Comparison of ENCODE assay signal across 10 cellular contexts in genomic region chr14:39168591-39168990, GRCh38. TPM values are rescaled to one million over a fixed set of nuclear protein-coding genes. Genes with fewer than 3 reads are reported as not detected.
DNase-seq lines count a peak whose midpoint lies in the region; ATAC-seq and TF ChIP-seq lines count a peak whose summit lies in the region.
"Had no signal": no experiment of that assay in that cellular context is flagged by ENCODE, and none has a peak within 500 bp of the region (broad histone marks: within the 10 kb centered on the region; RNA-seq: fewer than 3 reads in every experiment).

No MANE protein-coding gene starts in this region.

- H3K56ac ChIP-seq in H9 (ENCODE audit: insufficient read length, low read depth, low read length): no peak overlapping the region
- H3K56ac ChIP-seq in mesendoderm (ENCODE audit: low read length): no peak overlapping the region

- H2BK120ac ChIP-seq in H9 (ENCODE audit: low read depth, low read length, poor library complexity, severe bottlenecking) (no peak overlapping the region), mesendoderm (ENCODE audit: low read depth, low read length) (no peak overlapping the region)

- H4K8ac ChIP-seq in H9 (replicated peaks; ENCODE audit: insufficient read length, low read depth, low read length): no peak overlapping the region
- no peak overlapping the region for H4K8ac ChIP-seq in mesendoderm (ENCODE audit: low read depth, low read length)

- H2BK15ac ChIP-seq in H9 (ENCODE audit: low read depth, low read length) (no peak overlapping the region), mesendoderm (replicated peaks; ENCODE audit: low read depth) (no peak overlapping the region)

- H3K79me1 ChIP-seq in H9 (ENCODE audit: insufficient read depth, low read depth, low read length, poor library complexity, severe bottlenecking) (no peaks in the 10 kb centered on the region), mesendoderm (ENCODE audit: low read length) (peaks cover 2% of the 10 kb centered on the region)

- H3K79me2 ChIP-seq in H9 (ENCODE audit: insufficient read depth, low read length) (no peaks in the 10 kb centered on the region), mesendoderm (ENCODE audit: control insufficient read depth, insufficient read depth, low read length) (peaks cover 12% of the 10 kb centered on the region)

- H4K20me1 ChIP-seq in H9 (ENCODE audit: control insufficient read depth, insufficient read depth, insufficient read length): no peaks in the 10 kb centered on the region

- in situ Hi-C loops in gastrocnemius medialis (cut with MboI; ENCODE audit: low sequenced_read_pairs in 4 of 4): no loop called here

- H3K4me2 ChIP-seq in H9 (ENCODE audit: insufficient read depth, insufficient read length, low read length) (peak overlapping the region; percentile 37), mesendoderm (ENCODE audit: low read length) (no peak overlapping the region)

- H3K27ac Mint-ChIP-seq in H9: no peak overlapping the region; a peak in 2 of 7 replicates

- H3K27me3 ChIP-seq in H9 (ENCODE audit: insufficient read depth, low read length): no peaks in the 10 kb centered on the region
- H3K27me3 ChIP-seq in gastrocnemius medialis: no peaks in the 10 kb centered on the region
- H3K27me3 ChIP-seq in mesendoderm (ENCODE audit: insufficient read depth, low read length, poor library complexity): no peaks in the 10 kb centered on the region

- no peak overlapping the region for H3K23ac ChIP-seq in H9 (ENCODE audit: insufficient read length, low read depth, low read length)
- no peak overlapping the region for H3K23ac ChIP-seq in mesendoderm (ENCODE audit: low read length)

- no peak overlapping the region for H3K14ac ChIP-seq in H9 (ENCODE audit: insufficient read depth, low read length)

- no peak overlapping the region for H2BK20ac ChIP-seq in H9 (ENCODE audit: low read depth, low read length, poor library complexity, severe bottlenecking)

- H3K18ac ChIP-seq in H9 (ENCODE audit: insufficient read length, low read depth, low read length): no peak overlapping the region
- H3K18ac ChIP-seq in mesendoderm (ENCODE audit: low read length): no peak overlapping the region

- no peak for TF ChIP-seq POLR2A in gastrocnemius medialis (IDR thresholded peaks at IDR 0.05)

- DNase-seq in H9 (no peak), fibroblast of the aortic adventitia (ENCODE audit: low read depth) (no peak), gastrocnemius medialis (no peak), NCI-H2107 treated with DMSO at 0.1 percent for 48 hours (lab: John Stamatoyannopoulos, UW; ENCODE audit: unreplicated experiment) (no peak), NCI-H446 (lab: John Stamatoyannopoulos, UW) (no peak), mesendoderm (no peak)
- DNase-seq: left colon, NCI-H526 treated with DMSO at 0.1 percent for 48 hours had no signal

- no peak overlapping the region for H4K91ac ChIP-seq in H9 (ENCODE audit: insufficient read length, low read depth, low read length)

- H3K4me1 ChIP-seq in H9 (ENCODE audit: insufficient read depth, low read length): no peaks in the 10 kb centered on the region
- H3K4me1 ChIP-seq in gastrocnemius medialis: peaks cover 20 to 23% of the 10 kb centered on the region in 2 donors
- peaks cover 3% of the 10 kb centered on the region for H3K4me1 ChIP-seq in mesendoderm (ENCODE audit: control insufficient read depth, low read depth, low read length)

- 100% methylated on average over 2 of the region's 4 CpGs for WGBS in H9 (ENCODE audit: extremely low coverage, insufficient read length, low lambda C conversion rate)
- WGBS in mesendoderm (ENCODE audit: extremely low coverage, insufficient coverage, low lambda C conversion rate): 100% methylated on average over 2 of the region's 4 CpGs

- no peak overlapping the region for H3T11ph ChIP-seq in H9 (ENCODE audit: low read length)

- intact Hi-C loops in gastrocnemius medialis (cut with DNase I; ENCODE audit: low total_unique reads): no loop called here

- no peak overlapping the region for H2BK12ac ChIP-seq in H9 (ENCODE audit: insufficient read length, low read depth, low read length)

- peaks cover 0 to 10% (median 3%) of the 10 kb centered on the region in 3 experiments; a peak in 4 of 7 replicates for H3K36me3 Mint-ChIP-seq in H9 (ENCODE audit: insufficient read depth in 1 of 3, low read depth in 3 of 3)

- no peak for TF ChIP-seq CTCF in H9 (conservative IDR thresholded peaks at IDR 0.05)
- TF ChIP-seq CTCF in VCaP (conservative IDR thresholded peaks at IDR 0.05): no peak
- no peak for TF ChIP-seq CTCF in fibroblast of the aortic adventitia (IDR thresholded peaks at IDR 0.05; ENCODE audit: insufficient read depth, low read length)
- TF ChIP-seq CTCF in gastrocnemius medialis (IDR thresholded peaks at IDR 0.05 in 4 of 5, conservative IDR thresholded peaks at IDR 0.05 in 1 of 5): no peak

- H3K4me3 Mint-ChIP-seq in H9: peak overlapping the region; percentile 84 to 89

- no peak for ATAC-seq in gastrocnemius medialis
- ATAC-seq in GM19455 (IDR thresholded peaks at IDR 0.05; ENCODE audit: unreplicated experiment): no peak
- ATAC-seq: left colon had no signal

- H3K4ac ChIP-seq in H9 (ENCODE audit: low read depth, low read length) (no peak overlapping the region), mesendoderm (ENCODE audit: low read depth, low read length) (no peak overlapping the region)

- H2AK5ac ChIP-seq in H9 (ENCODE audit: insufficient read length, low read length) (no peak overlapping the region), mesendoderm (ENCODE audit: low read length) (no peak overlapping the region)

- H3K27ac ChIP-seq in H9 (ENCODE audit: insufficient read length, low read depth, low read length) (no peak overlapping the region), VCaP (peak overlapping the region; percentile 93), gastrocnemius medialis (peak overlapping the region; percentile 97 to 99 (median 98)), mesendoderm (ENCODE audit: low read depth, low read length) (no peak overlapping the region)

- H4K5ac ChIP-seq in H9 (ENCODE audit: insufficient read length, low read depth, low read length): no peak overlapping the region
- no peak overlapping the region for H4K5ac ChIP-seq in mesendoderm (ENCODE audit: low read length)

- no peaks in the 10 kb centered on the region for H3K9me3 Mint-ChIP-seq in H9

- H3K36me3 ChIP-seq in gastrocnemius medialis (no peaks in the 10 kb centered on the region), mesendoderm (ENCODE audit: control insufficient read depth, insufficient read depth, low read length) (no peaks in the 10 kb centered on the region)

- H3K4me1 Mint-ChIP-seq in H9: peaks cover 16 to 17% of the 10 kb centered on the region in 2 experiments

- no peak overlapping the region for H2BK5ac ChIP-seq in H9 (ENCODE audit: insufficient read length, low read length)
- no peak overlapping the region for H2BK5ac ChIP-seq in mesendoderm (ENCODE audit: low read length)

- H3K4me3 ChIP-seq in fibroblast of the aortic adventitia (ENCODE audit: low read depth, low read length): peak overlapping the region; percentile 82
- H3K4me3 ChIP-seq in gastrocnemius medialis: peak overlapping the region in 3 of 4 donors; percentile 85 to 98 (median 92)
- H3K4me3 ChIP-seq in mesendoderm (ENCODE audit: low read length): no peak overlapping the region

- no peaks in the 10 kb centered on the region; the same call in 1 of the 2 replicates for H3K27me3 Mint-ChIP-seq in H9 (ENCODE audit: low read depth)

- H3K23me2 ChIP-seq in H9 (ENCODE audit: insufficient read length, low read depth, low read length, poor library complexity, severe bottlenecking): peaks cover 9% of the 10 kb centered on the region

- H3K9ac ChIP-seq in H9 (ENCODE audit: extremely low read depth, insufficient read length, low read length): no peak overlapping the region
- no peak overlapping the region for H3K9ac ChIP-seq in mesendoderm (ENCODE audit: low read length)

- H3K9me3 ChIP-seq in H9 (ENCODE audit: control insufficient read depth, low read depth, low read length): no peaks in the 10 kb centered on the region
- H3K9me3 ChIP-seq in gastrocnemius medialis: no peaks in the 10 kb centered on the region

- H2AFZ ChIP-seq in H9 (ENCODE audit: low read length): no peak overlapping the region

RNA-seq across cellular contexts. Expression of gene TRAPPC6B, which starts 1.5 kb away (rescaled TPM):
- total RNA-seq in H9 (2021) (22.1 and 22.4 TPM in 2 replicates), fibroblast of the aortic adventitia (ENCODE audit: low replicate concordance) (23.2 and 34.0 TPM in 2 replicates), gastrocnemius medialis (10 to 100 TPM; 15.5 to 22.5 (median 19.0) TPM)
- polyA plus RNA-seq in mesendoderm (2013, experiment 1 of 2): 19.2 TPM
- 18.5 TPM for polyA plus RNA-seq in mesendoderm (2013, experiment 2 of 2)

RNA-seq across cellular contexts. Expression of gene PNN, which starts 6.5 kb away (rescaled TPM):
- total RNA-seq in H9 (2021) (163 and 167 TPM in 2 replicates), fibroblast of the aortic adventitia (ENCODE audit: low replicate concordance) (21.7 and 44.2 TPM in 2 replicates), gastrocnemius medialis (10 to 100 TPM in 3 of 4 donors, 1 to 10 TPM in 1; 9.2 to 16.2 (median 13.7) TPM)
- polyA plus RNA-seq in mesendoderm (2013, experiment 1 of 2): 140 TPM
- polyA plus RNA-seq in mesendoderm (2013, experiment 2 of 2): 132 TPM

RNA-seq across cellular contexts. Expression of gene GEMIN2, which starts 54.5 kb away (rescaled TPM):
- total RNA-seq in H9 (2021) (36.3 and 39.1 TPM in 2 replicates), fibroblast of the aortic adventitia (ENCODE audit: low replicate concordance) (21.4 and 41.6 TPM in 2 replicates), gastrocnemius medialis (10 to 100 TPM; 17.7 to 28.0 (median 22.7) TPM)
- polyA plus RNA-seq in mesendoderm (2013, experiment 1 of 2): 15.5 TPM
- 16.2 TPM for polyA plus RNA-seq in mesendoderm (2013, experiment 2 of 2)

Comparison
In these comparisons a context has a peak if more than half of its experiments do, and no peak if none do; other contexts are left out.
1. H3K27ac ChIP-seq: peak in VCaP (single experiment) and gastrocnemius medialis (4 of 4); none in H9 (single experiment) and mesendoderm (single experiment).